8 cellular contexts compared by ENCODE assay signal in the genomic region with DNA sequence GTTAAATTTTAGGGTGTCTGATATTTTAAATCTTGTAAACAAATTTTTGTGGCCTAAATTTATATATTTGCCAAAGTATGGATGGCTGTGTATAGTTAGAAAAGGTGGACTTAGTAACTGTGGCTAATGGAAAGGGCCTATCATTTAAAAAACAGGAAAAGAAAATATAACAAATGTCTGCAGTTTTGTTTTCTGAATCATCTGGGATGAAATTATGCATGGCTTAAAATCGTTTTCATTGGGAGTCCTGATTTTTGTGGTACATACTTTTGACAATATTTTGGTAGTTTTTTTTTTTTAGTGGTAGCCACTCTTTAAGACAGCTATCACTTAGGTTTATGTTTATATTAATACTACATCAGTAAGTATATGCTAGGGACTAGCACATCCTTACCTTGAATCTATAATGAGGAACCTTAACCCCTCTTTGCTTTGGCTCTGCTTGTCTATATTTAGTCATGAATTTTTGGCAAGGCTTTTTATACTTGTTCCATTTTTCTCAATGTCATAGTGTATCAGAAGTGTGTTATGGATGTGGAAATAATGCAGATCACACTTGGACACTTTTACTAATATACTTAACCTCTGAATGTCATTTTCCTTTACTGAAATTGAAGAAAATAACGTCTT. TPM values are rescaled to one million over a fixed set of nuclear protein-coding genes. Genes with fewer than 3 reads are reported as not detected.
DNase-seq lines count a peak whose midpoint lies in the region; ATAC-seq, FAIRE-seq and TF ChIP-seq lines count a peak whose summit lies in the region.

No MANE protein-coding gene starts in this region.

- TF ChIP-seq CTCF in cardiac muscle cell (IDR thresholded peaks at IDR 0.05; ENCODE audit: low read depth, low read length) (no peak), astrocyte (IDR thresholded peaks at IDR 0.05; ENCODE audit: insufficient read depth, low read depth, low read length) (no peak), right lobe of liver (IDR thresholded peaks at IDR 0.05) (no peak)

- peaks cover 70% of the 10 kb centered on the region for H4K20me1 ChIP-seq in astrocyte (ENCODE audit: insufficient read depth, low read length)

- peaks cover 97% of the 10 kb centered on the region for H3K79me2 ChIP-seq in astrocyte (ENCODE audit: insufficient read depth, low read length)

- intact Hi-C loops in left cardiac atrium (cut with DNase I) (loop anchor here in 1 of 2 donors (10.0 kb wide), 2 partner anchors 172 to 402 kb away; no protein-coding TSS in a partner anchor), right lobe of liver (cut with DNase I) (no loop called here)

- peak overlapping the region; percentile 79 for H3K4me3 Mint-ChIP-seq in astrocyte (ENCODE audit: unreplicated experiment)

- ATAC-seq in left cardiac atrium (no peak), right lobe of liver (no peak)

- H3K36me3 ChIP-seq in cardiac muscle cell (no peaks in the 10 kb centered on the region), astrocyte (ENCODE audit: insufficient read depth, low read length) (no peaks in the 10 kb centered on the region), right lobe of liver (peaks cover 0 to 4% (median 0%) of the 10 kb centered on the region in 4 donors), urinary bladder (ENCODE audit: insufficient read depth) (no peaks in the 10 kb centered on the region)

- H3K4me1 ChIP-seq in cardiac muscle cell (ENCODE audit: low read depth) (peaks cover 48% of the 10 kb centered on the region), astrocyte (ENCODE audit: insufficient read depth, low read length) (peaks cover 27% of the 10 kb centered on the region), right lobe of liver (peaks cover 0 to 25% (median 0%) of the 10 kb centered on the region in 4 donors), urinary bladder (ENCODE audit: insufficient read depth) (peaks cover 2% of the 10 kb centered on the region)

- H3K27me3 ChIP-seq in cardiac muscle cell (no peaks in the 10 kb centered on the region), astrocyte (ENCODE audit: insufficient read depth, low read length) (no peaks in the 10 kb centered on the region), right lobe of liver (no peaks in the 10 kb centered on the region)

- no peak overlapping the region for H3K27ac ChIP-seq in cardiac muscle cell
- peak overlapping the region; percentile 90 for H3K27ac ChIP-seq in astrocyte (ENCODE audit: low read depth, low read length)
- H3K27ac ChIP-seq in right lobe of liver = peak overlapping the region; percentile 90 to 98 (median 92)
- peak overlapping the region; percentile 50 for H3K27ac ChIP-seq in urinary bladder (ENCODE audit: low read depth)

- no peaks in the 10 kb centered on the region for H3K9me3 ChIP-seq in cardiac muscle cell (ENCODE audit: low read depth)
- H3K9me3 ChIP-seq in astrocyte (ENCODE audit: insufficient read depth, low read depth, low read length) = no peaks in the 10 kb centered on the region
- no peaks in the 10 kb centered on the region for H3K9me3 ChIP-seq in right lobe of liver

- peak overlapping the region; percentile 79 for H3K4me3 ChIP-seq in cardiac muscle cell
- peak overlapping the region; percentile 93 for H3K4me3 ChIP-seq in astrocyte (ENCODE audit: insufficient read depth, low read depth, low read length)
- peak overlapping the region in 1 of 3 donors; percentile 5 for H3K4me3 ChIP-seq in right lobe of liver
- H3K4me3 ChIP-seq in urinary bladder (ENCODE audit: low read depth, low read length) = no peak overlapping the region

- no peaks in the 10 kb centered on the region for H3K9me3 Mint-ChIP-seq in astrocyte (ENCODE audit: unreplicated experiment)

- H3K36me3 Mint-ChIP-seq in astrocyte (ENCODE audit: low read depth, unreplicated experiment) = no peaks in the 10 kb centered on the region

- DNase-seq in cardiac muscle cell (ENCODE audit: low read depth in 1 of 2, low spot score in 1 of 2) (no peak), left cardiac atrium (no peak), astrocyte (ENCODE audit: low read depth) (no peak), right lobe of liver (no peak), SK-N-DZ (ENCODE audit: low spot score) (no peak), NK-92 (lab: John Stamatoyannopoulos, UW; ENCODE audit: unreplicated experiment) (no peak), amygdala (lab: John Stamatoyannopoulos, UW) (no peak)

- H3K9ac ChIP-seq in astrocyte (ENCODE audit: low read length) = peak overlapping the region; percentile 97

- WGBS in right lobe of liver (ENCODE audit: insufficient coverage, low coverage, low lambda C conversion rate, missing lambda C conversion rate) = 15% methylated on average over 2 of the region's 2 CpGs
- 8% methylated on average over 2 of the region's 2 CpGs for WGBS in urinary bladder

- TF ChIP-seq POLR2A in right lobe of liver (IDR thresholded peaks at IDR 0.05) = no peak

- peaks cover 21% of the 10 kb centered on the region for H3K4me1 Mint-ChIP-seq in astrocyte (ENCODE audit: low read depth, unreplicated experiment)

- peak; percentile 29 for FAIRE-seq in astrocyte (lab: Jason Lieb, UNC)

- H2AFZ ChIP-seq in astrocyte (ENCODE audit: low read depth, low read length) = no peak overlapping the region

- peak overlapping the region; percentile 98 for H3K4me2 ChIP-seq in astrocyte (ENCODE audit: low read length)

- no peak overlapping the region for H3K27ac Mint-ChIP-seq in astrocyte (ENCODE audit: unreplicated experiment)

- no peaks in the 10 kb centered on the region for H3K27me3 Mint-ChIP-seq in astrocyte (ENCODE audit: low read depth, unreplicated experiment)

RNA-seq across cellular contexts. Expression of gene ARID1B, which starts 5.6 kb away (rescaled TPM):
- total RNA-seq in cardiac muscle cell (33.7 and 72.7 TPM in 2 replicates), left cardiac atrium (10 to 100 TPM; 45.4 to 48.0 TPM), astrocyte (75.4 and 78.2 TPM in 2 replicates), right lobe of liver (10 to 100 TPM; 23.2 to 35.3 (median 30.7) TPM), urinary bladder (213 TPM)
- polyA plus RNA-seq in cardiac muscle cell (41.9 and 59.8 TPM in 2 replicates), urinary bladder (36.2 TPM)
- polyA plus RNA-seq in SK-N-DZ (2014; cell fraction: cytosol; rRNA removed) = 20.0 and 22.4 TPM in 2 replicates
- 19.8 and 26.1 TPM in 2 replicates for polyA plus RNA-seq in SK-N-DZ (2014; cell fraction: nucleus; rRNA removed)
